ENCODE assay signal across 14 cellular contexts in genomic region chr22:30889996-30890480, GRCh38.
DNase-seq lines count a peak whose midpoint lies in the region; ATAC-seq and TF ChIP-seq lines count a peak whose summit lies in the region.
"Had no signal": no experiment of that assay in that cellular context is flagged by ENCODE, and none has a peak within 500 bp of the region (broad histone marks: within the 10 kb centered on the region; RNA-seq: fewer than 3 reads in every experiment).

No MANE protein-coding gene starts in this region.

- intact Hi-C loops in activated CD4-positive, alpha-beta memory T cell treated with anti-CD3 and anti-CD28 coated beads for 36 hours (cut with micrococcal nuclease) = no loop called here

- H3K4me3 ChIP-seq in H7 (ENCODE audit: insufficient read depth, low read depth, low read length) = no peak overlapping the region

- H3K4me1 Mint-ChIP-seq in activated CD4-positive, alpha-beta memory T cell treated with anti-CD3 and anti-CD28 coated beads for 36 hours (ENCODE audit: low read depth) = peaks cover 24% of the 10 kb centered on the region
- peaks cover 11% of the 10 kb centered on the region for H3K4me1 Mint-ChIP-seq in activated CD4-positive, alpha-beta memory T cell treated with anti-CD3 and anti-CD28 coated beads, Interleukin-2, amount 10 ng/mL, durations not matched to agents 7 days and 5 days
- H3K4me1 Mint-ChIP-seq in type B pancreatic cell (ENCODE audit: unreplicated experiment) (peaks cover 13% of the 10 kb centered on the region), nephron progenitor cell (no peaks in the 10 kb centered on the region)

- no peak overlapping the region for H3K27ac Mint-ChIP-seq in activated CD4-positive, alpha-beta memory T cell treated with anti-CD3 and anti-CD28 coated beads for 36 hours
- no peak overlapping the region for H3K27ac Mint-ChIP-seq in activated CD4-positive, alpha-beta memory T cell treated with anti-CD3 and anti-CD28 coated beads, Interleukin-2, amount 10 ng/mL, durations not matched to agents 7 days and 5 days
- H3K27ac Mint-ChIP-seq in type B pancreatic cell (no peak overlapping the region), nephron progenitor cell (no peak overlapping the region)

- peak; percentile 1 for DNase-seq in activated CD4-positive, alpha-beta memory T cell treated with anti-CD3 and anti-CD28 coated beads for 36 hours
- DNase-seq in activated CD4-positive, alpha-beta memory T cell treated with anti-CD3 and anti-CD28 coated beads, Interleukin-2, amount 10 ng/mL, durations not matched to agents 7 days and 5 days = no peak
- DNase-seq in H7 = peak; percentile 24
- peak; percentile 62 for DNase-seq in mesenteric fat pad (ENCODE audit: low spot score)
- DNase-seq in type B pancreatic cell (ENCODE audit: extremely low spot score, unreplicated experiment) = peak; percentile 54
- DNase-seq in nephron progenitor cell = no peak
- DNase-seq: DMS 273 treated with DMSO at 0.1 percent for 48 hours, GDM1, NCI-H1105 treated with DMSO at 0.1 percent for 48 hours, NCI-H1694 treated with DMSO at 0.1 percent for 48 hours, NCI-H2107, NCI-H2227 treated with DMSO at 0.1 percent for 48 hours had no signal

- POLR2A ChIA-PET in activated CD4-positive, alpha-beta memory T cell treated with anti-CD3 and anti-CD28 coated beads for 36 hours (lab: Charles Lee) = no interaction called here
- POLR2A ChIA-PET in activated CD4-positive, alpha-beta memory T cell treated with anti-CD3 and anti-CD28 coated beads, Interleukin-2, amount 10 ng/mL, durations not matched to agents 7 days and 5 days (lab: Charles Lee) = interaction anchor here (1.3 kb wide), 1 partner anchor 255 kb away, joined by 4 read pairs; no protein-coding TSS in a partner anchor

- no peak overlapping the region for H3K4me3 Mint-ChIP-seq in activated CD4-positive, alpha-beta memory T cell treated with anti-CD3 and anti-CD28 coated beads for 36 hours
- H3K4me3 Mint-ChIP-seq in activated CD4-positive, alpha-beta memory T cell treated with anti-CD3 and anti-CD28 coated beads, Interleukin-2, amount 10 ng/mL, durations not matched to agents 7 days and 5 days = no peak overlapping the region
- H3K4me3 Mint-ChIP-seq in type B pancreatic cell (no peak overlapping the region), nephron progenitor cell (no peak overlapping the region)

- no peaks in the 10 kb centered on the region for H3K36me3 Mint-ChIP-seq in activated CD4-positive, alpha-beta memory T cell treated with anti-CD3 and anti-CD28 coated beads for 36 hours
- H3K36me3 Mint-ChIP-seq in activated CD4-positive, alpha-beta memory T cell treated with anti-CD3 and anti-CD28 coated beads, Interleukin-2, amount 10 ng/mL, durations not matched to agents 7 days and 5 days (ENCODE audit: low read depth) = no peaks in the 10 kb centered on the region
- H3K36me3 Mint-ChIP-seq in type B pancreatic cell (no peaks in the 10 kb centered on the region), nephron progenitor cell (ENCODE audit: low read depth) (no peaks in the 10 kb centered on the region)

- no peak for ATAC-seq in HG02759 (IDR thresholded peaks at IDR 0.05; ENCODE audit: unreplicated experiment)
- no peak for ATAC-seq in HG03108 (IDR thresholded peaks at IDR 0.05; ENCODE audit: unreplicated experiment)

- TF ChIP-seq CTCF in type B pancreatic cell (conservative IDR thresholded peaks at IDR 0.05) = no peak
- TF ChIP-seq CTCF in nephron progenitor cell (IDR thresholded peaks at IDR 0.05) = no peak

- CTCF ChIA-PET in activated CD4-positive, alpha-beta memory T cell treated with anti-CD3 and anti-CD28 coated beads for 36 hours (lab: Charles Lee) = interaction anchor here (0.6 to 5.2 kb wide), 8 partner anchors 15 to 256 kb away, joined by 3 to 24 read pairs (median 3); partner anchors contain the start of gene SLC35E4
- CTCF ChIA-PET in activated CD4-positive, alpha-beta memory T cell treated with anti-CD3 and anti-CD28 coated beads, Interleukin-2, amount 10 ng/mL, durations not matched to agents 7 days and 5 days (lab: Charles Lee) = interaction anchor here (1.0 to 2.2 kb wide), 6 partner anchors 9 to 255 kb away, joined by 3 to 10 read pairs (median 4); partner anchors contain the start of gene SLC35E4

- no peaks in the 10 kb centered on the region for H3K27me3 Mint-ChIP-seq in activated CD4-positive, alpha-beta memory T cell treated with anti-CD3 and anti-CD28 coated beads for 36 hours
- H3K27me3 Mint-ChIP-seq in activated CD4-positive, alpha-beta memory T cell treated with anti-CD3 and anti-CD28 coated beads, Interleukin-2, amount 10 ng/mL, durations not matched to agents 7 days and 5 days = no peaks in the 10 kb centered on the region
- no peaks in the 10 kb centered on the region for H3K27me3 Mint-ChIP-seq in type B pancreatic cell
- peaks cover 6% of the 10 kb centered on the region for H3K27me3 Mint-ChIP-seq in nephron progenitor cell (ENCODE audit: low read depth, poor library complexity)

- no peaks in the 10 kb centered on the region for H3K36me3 ChIP-seq in H7 (replicated peaks; ENCODE audit: control insufficient read depth, insufficient read depth, low read length)

- no peaks in the 10 kb centered on the region for H3K9me3 Mint-ChIP-seq in activated CD4-positive, alpha-beta memory T cell treated with anti-CD3 and anti-CD28 coated beads for 36 hours
- no peaks in the 10 kb centered on the region for H3K9me3 Mint-ChIP-seq in activated CD4-positive, alpha-beta memory T cell treated with anti-CD3 and anti-CD28 coated beads, Interleukin-2, amount 10 ng/mL, durations not matched to agents 7 days and 5 days
- H3K9me3 Mint-ChIP-seq in type B pancreatic cell (no peaks in the 10 kb centered on the region), nephron progenitor cell (no peaks in the 10 kb centered on the region)

- H3K27me3 ChIP-seq in H7 (ENCODE audit: control insufficient read depth, insufficient read depth, low read length) = no peaks in the 10 kb centered on the region

Comparison
In these comparisons a context has a peak if more than half of its experiments do, and no peak if none do; other contexts are left out.
1. DNase-seq: peak in activated CD4-positive, alpha-beta memory T cell treated with anti-CD3 and anti-CD28 coated beads for 36 hours (single experiment), H7 (single experiment), mesenteric fat pad (single experiment) and type B pancreatic cell (single experiment); none in activated CD4-positive, alpha-beta memory T cell treated with anti-CD3 and anti-CD28 coated beads, Interleukin-2, amount 10 ng/mL, durations not matched to agents 7 days and 5 days (single experiment) and nephron progenitor cell (single experiment).